8 cellular contexts compared by ENCODE assay signal in the genomic region with DNA sequence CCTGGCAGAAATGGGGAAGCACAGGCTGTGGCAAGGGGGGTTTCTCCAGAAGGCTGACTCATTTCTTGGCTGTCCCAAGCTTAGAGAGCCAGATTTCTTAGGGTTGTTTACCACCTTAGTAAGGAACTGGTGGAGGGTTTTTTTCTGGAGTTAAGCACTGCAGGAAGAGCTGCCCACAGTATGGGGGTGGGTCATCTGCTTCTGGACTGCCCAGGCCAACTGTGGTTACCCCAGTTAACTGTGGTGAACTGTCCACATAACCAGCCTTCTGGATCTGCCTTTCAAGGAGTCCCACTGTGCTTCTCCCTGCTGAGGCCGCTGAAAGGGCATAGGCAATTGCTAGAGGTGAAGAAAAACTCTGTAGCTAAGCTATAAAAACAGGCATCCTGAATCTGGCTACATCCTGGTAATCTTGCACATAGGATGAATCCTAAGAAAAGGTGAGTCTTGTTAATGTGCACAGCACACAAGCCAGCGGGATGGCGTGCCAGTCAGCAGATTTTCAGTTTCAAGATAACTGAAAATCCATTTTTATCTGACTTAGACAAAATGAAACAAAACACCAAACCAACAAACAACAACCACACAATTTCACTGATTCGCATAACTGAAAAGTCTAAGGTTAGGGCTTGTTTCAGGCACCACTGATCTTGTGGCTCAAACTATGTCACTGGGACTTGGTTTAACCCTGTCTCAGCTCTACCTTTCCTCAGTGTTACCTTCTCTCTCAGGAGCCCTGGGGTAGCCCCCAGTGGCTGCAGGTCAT. TPM values are rescaled to one million over a fixed set of nuclear protein-coding genes. Genes with fewer than 3 reads are reported as not detected.
DNase-seq lines count a peak whose midpoint lies in the region; ATAC-seq, FAIRE-seq and TF ChIP-seq lines count a peak whose summit lies in the region.

No MANE protein-coding gene starts in this region.

- H3K9me3 Mint-ChIP-seq in activated naive CD8-positive, alpha-beta T cell treated with anti-CD3 and anti-CD28 coated beads, Interleukin-2, amount 50 U/mL, for 24 hours = peaks cover 16% of the 10 kb centered on the region

- H3K27me3 ChIP-seq in GM06990 (replicated peaks; ENCODE audit: control insufficient read depth, insufficient read depth, low read length) = no peaks in the 10 kb centered on the region
- H3K27me3 ChIP-seq in small intestine (ENCODE audit: control insufficient read depth in 2 of 2, insufficient read depth in 2 of 2, low read length in 2 of 2) = no peaks in the 10 kb centered on the region

- WGBS in small intestine, 3 donors = 69 to 79% (median 70%) methylated on average over 4 of the region's 4 CpGs

- peak overlapping the region; percentile 36 for H3K4me3 Mint-ChIP-seq in activated naive CD8-positive, alpha-beta T cell treated with anti-CD3 and anti-CD28 coated beads, Interleukin-2, amount 50 U/mL, for 24 hours

- intact Hi-C loops in left colon (cut with DNase I, micrococcal nuclease) = no loop called here

- FAIRE-seq in small intestine (lab: Jason Lieb, UNC) = no peak

- H3K36me3 Mint-ChIP-seq in activated naive CD8-positive, alpha-beta T cell treated with anti-CD3 and anti-CD28 coated beads, Interleukin-2, amount 50 U/mL, for 24 hours (ENCODE audit: low read depth) = peaks cover 9% of the 10 kb centered on the region

- peak overlapping the region; percentile 83 for H3K27ac Mint-ChIP-seq in activated naive CD8-positive, alpha-beta T cell treated with anti-CD3 and anti-CD28 coated beads, Interleukin-2, amount 50 U/mL, for 24 hours

- peaks cover 9% of the 10 kb centered on the region for H3K27me3 Mint-ChIP-seq in activated naive CD8-positive, alpha-beta T cell treated with anti-CD3 and anti-CD28 coated beads, Interleukin-2, amount 50 U/mL, for 24 hours

- H3K27ac ChIP-seq in small intestine (ENCODE audit: low read depth in 1 of 2, low read length in 1 of 2) = peak overlapping the region in 1 of 2 donors; percentile 57

- H3K9me3 ChIP-seq in small intestine (ENCODE audit: control insufficient read depth, low read depth) = no peaks in the 10 kb centered on the region

- peak; percentile 82 for DNase-seq in GM06990 (ENCODE audit: extremely low read depth, insufficient read length)
- DNase-seq in activated naive CD8-positive, alpha-beta T cell treated with anti-CD3 and anti-CD28 coated beads, Interleukin-2, amount 50 U/mL, for 24 hours = peak; percentile 46
- DNase-seq in small intestine = no peak
- DNase-seq in NCI-H748 treated with DMSO at 0.1 percent for 48 hours (lab: John Stamatoyannopoulos, UW) = no peak
- DNase-seq in NCI-H226 = no peak
- DNase-seq in left colon = no peak

- H3K4me3 ChIP-seq in GM06990 (replicated peaks; ENCODE audit: low read depth, low read length) (peak overlapping the region; percentile 40), small intestine (ENCODE audit: low read depth in 1 of 2, low read length in 2 of 2) (no peak overlapping the region)

- ATAC-seq in GM19468 (IDR thresholded peaks at IDR 0.05; ENCODE audit: extremely low read depth, unreplicated experiment) (peak; percentile 31), HG03469 (IDR thresholded peaks at IDR 0.05; ENCODE audit: unreplicated experiment) (peak; percentile 55), left colon (no peak)
- peak; percentile 79 for ATAC-seq in activated naive CD8-positive, alpha-beta T cell treated with anti-CD3 and anti-CD28 coated beads, Interleukin-2, amount 50 U/mL, for 24 hours

- peaks cover 0 to 2% of the 10 kb centered on the region in 2 donors for H3K4me1 ChIP-seq in small intestine (ENCODE audit: control insufficient read depth in 2 of 2, insufficient read depth in 1 of 2, low read depth in 1 of 2, low read length in 1 of 2)

- peaks cover 26% of the 10 kb centered on the region for H3K4me1 Mint-ChIP-seq in activated naive CD8-positive, alpha-beta T cell treated with anti-CD3 and anti-CD28 coated beads, Interleukin-2, amount 50 U/mL, for 24 hours

- H3K36me3 ChIP-seq in GM06990 (ENCODE audit: control insufficient read depth, insufficient read depth, low read length) (no peaks in the 10 kb centered on the region), small intestine (ENCODE audit: control insufficient read depth in 2 of 2, insufficient read depth in 2 of 2, low read length in 2 of 2) (no peaks in the 10 kb centered on the region)

- TF ChIP-seq CTCF in GM06990 (IDR thresholded peaks at IDR 0.05; ENCODE audit: insufficient read depth, low read length, poor library complexity, severe bottlenecking) = no peak

RNA-seq across cellular contexts. Expression of a gene that starts 21.6 kb away (rescaled TPM):
- polyA plus RNA-seq in small intestine = 1 to 10 TPM in 2 of 3 donors, under 1 TPM in 1; 0.67 to 5.9 (median 3.4) TPM
- total RNA-seq in left colon = 1 to 10 TPM; 4.8 to 7.5 TPM

Comparison
In these comparisons a context has a peak if more than half of its experiments do, and no peak if none do; other contexts are left out.
1. DNase-seq: peak in GM06990 (single experiment) and activated naive CD8-positive, alpha-beta T cell treated with anti-CD3 and anti-CD28 coated beads, Interleukin-2, amount 50 U/mL, for 24 hours (single experiment); none in small intestine (single experiment), NCI-H748 treated with DMSO at 0.1 percent for 48 hours (single experiment), NCI-H226 (single experiment) and left colon (0 of 2).